8 cellular contexts compared by ENCODE assay signal in genomic region chr4:4575284-4576211, GRCh38. TPM values are rescaled to one million over a fixed set of nuclear protein-coding genes. Genes with fewer than 3 reads are reported as not detected.
DNase-seq lines count a peak whose midpoint lies in the region; ATAC-seq, FAIRE-seq and TF ChIP-seq lines count a peak whose summit lies in the region.

No MANE protein-coding gene starts in this region.

- H3K36me3 ChIP-seq in BJ (ENCODE audit: control insufficient read depth, insufficient read depth, low read length) (no peaks in the 10 kb centered on the region), keratinocyte (ENCODE audit: control insufficient read depth in 2 of 2, extremely low read depth in 1 of 2, insufficient read depth in 2 of 2, low read length in 2 of 2) (no peaks in the 10 kb centered on the region)

- peak overlapping the region; percentile 54 for H3K27ac Mint-ChIP-seq in activated B cell treated with CpG ODN at 0.5 μM for 24 hours

- CTCF ChIA-PET in BJ (lab: Yijun Ruan, JAX), result interaction anchor here (0.7 to 2.9 kb wide), 14 partner anchors 9 to 228 kb away, joined by 3 to 18 read pairs (median 4); no protein-coding TSS in a partner anchor
- CTCF ChIA-PET in activated B cell treated with CpG ODN at 0.5 μM for 24 hours (lab: Charles Lee), result interaction anchor here (0.6 to 1.3 kb wide), 4 partner anchors 33 to 89 kb away, joined by 3 to 5 read pairs (median 4); no protein-coding TSS in a partner anchor

- H3K79me2 ChIP-seq in keratinocyte (ENCODE audit: control insufficient read depth, insufficient read depth, low read length), result no peaks in the 10 kb centered on the region

- DNase-seq in BJ (ENCODE audit: low read depth) (no peak), activated B cell treated with CpG ODN at 0.5 μM for 24 hours (peak; percentile 59), cardiac fibroblast (ENCODE audit: low read depth in 2 of 2) (peak; percentile 53 to 55), keratinocyte (ENCODE audit: low read depth, low spot score) (no peak), NCI-H526 treated with DMSO at 0.1 percent for 48 hours (lab: John Stamatoyannopoulos, UW) (no peak)
- peak; percentile 21 to 43 for DNase-seq in stimulated activated CD4-positive, alpha-beta T cell treated with anti-CD3 and anti-CD28 coated beads, Interleukin-15, amount 100 ng/mL, for 48 hours (ENCODE audit: low read depth in 2 of 2)

- H3K9me3 Mint-ChIP-seq in activated B cell treated with CpG ODN at 0.5 μM for 24 hours, result no peaks in the 10 kb centered on the region

- POLR2A ChIA-PET in BJ (lab: Charles Lee) (no interaction called here), activated B cell treated with CpG ODN at 0.5 μM for 24 hours (lab: Charles Lee) (interaction anchor here (0.6 to 2.7 kb wide), 5 partner anchors 33 to 1132 kb away, joined by 3 to 32 read pairs (median 3); partner anchors contain the start of genes STX18 and TMEM128)

- H3K27me3 Mint-ChIP-seq in activated B cell treated with CpG ODN at 0.5 μM for 24 hours, result no peaks in the 10 kb centered on the region

- H3K9ac ChIP-seq in keratinocyte (ENCODE audit: control insufficient read depth, extremely low read depth, insufficient read depth, low read length), result peak overlapping the region; percentile 55

- H3K27ac ChIP-seq in keratinocyte (ENCODE audit: control insufficient read depth, insufficient read depth, low read length), result no peak overlapping the region

- intact Hi-C loops in activated B cell treated with CpG ODN at 0.5 μM for 24 hours (cut with micrococcal nuclease), result loop anchor here (1.0 to 10.0 kb wide), 4 partner anchors 33 to 279 kb away; partner anchors contain the start of genes MSX1 and STX18

- H3K4me2 ChIP-seq in keratinocyte (ENCODE audit: control insufficient read depth, extremely low read depth, insufficient read depth, low read depth, low read length), result peak overlapping the region; percentile 76

- H3K9me3 ChIP-seq in keratinocyte (ENCODE audit: control insufficient read depth, low read depth, low read length), result no peaks in the 10 kb centered on the region

- peak; percentile 76 for FAIRE-seq in keratinocyte (lab: Jason Lieb, UNC)

- peak overlapping the region; percentile 83 for H3K4me3 Mint-ChIP-seq in activated B cell treated with CpG ODN at 0.5 μM for 24 hours

- H4K20me1 ChIP-seq in keratinocyte (ENCODE audit: control insufficient read depth, extremely low read depth, insufficient read depth, low read length), result no peaks in the 10 kb centered on the region

- H3K36me3 Mint-ChIP-seq in activated B cell treated with CpG ODN at 0.5 μM for 24 hours (ENCODE audit: low read depth), result no peaks in the 10 kb centered on the region

- peaks cover 13% of the 10 kb centered on the region for H3K4me1 Mint-ChIP-seq in activated B cell treated with CpG ODN at 0.5 μM for 24 hours

- peak overlapping the region; percentile 57 for H3K4me3 ChIP-seq in BJ (ENCODE audit: low read depth, low read length)
- H3K4me3 ChIP-seq in cardiac fibroblast (replicated peaks in 1 of 2; ENCODE audit: low read depth in 2 of 2, low read length in 2 of 2), result peak overlapping the region; percentile 59 to 63
- peak overlapping the region; percentile 35 to 64 (median 59) for H3K4me3 ChIP-seq in keratinocyte (ENCODE audit: control insufficient read depth in 2 of 3, extremely low read depth in 1 of 3, insufficient read depth in 2 of 3, low read depth in 1 of 3, low read length in 3 of 3)

- no peaks in the 10 kb centered on the region for H3K9me1 ChIP-seq in keratinocyte (ENCODE audit: control insufficient read depth, extremely low read depth, insufficient read depth, low read length)

- no peaks in the 10 kb centered on the region for H3K27me3 ChIP-seq in BJ (ENCODE audit: control insufficient read depth, insufficient read depth, low read length)
- H3K27me3 ChIP-seq in keratinocyte (ENCODE audit: control insufficient read depth, extremely low read depth, insufficient read depth, low read length), result no peaks in the 10 kb centered on the region

- no peaks in the 10 kb centered on the region for H3K4me1 ChIP-seq in keratinocyte (ENCODE audit: control insufficient read depth, extremely low read depth, insufficient read depth, low read length)

- ATAC-seq in GM19351 (IDR thresholded peaks at IDR 0.05; ENCODE audit: unreplicated experiment), result peak; percentile 74
- ATAC-seq in HG03521 (IDR thresholded peaks at IDR 0.05; ENCODE audit: unreplicated experiment), result peak; percentile 68
- peak; percentile 89 for ATAC-seq in activated B cell treated with CpG ODN at 0.5 μM for 24 hours (ENCODE audit: low read depth)

- H2AFZ ChIP-seq in keratinocyte (ENCODE audit: control insufficient read depth, low read length), result peak overlapping the region; percentile 73

- dilution Hi-C loops in keratinocyte (cut with MboI; ENCODE audit: extremely low pct_ligation_motif_present, low sequenced_read_pairs), result no loop called here

- TF ChIP-seq CTCF in BJ (IDR thresholded peaks at IDR 0.05; ENCODE audit: insufficient read depth, low read depth, low read length) (no peak), activated B cell treated with CpG ODN at 0.5 μM for 24 hours (IDR thresholded peaks at IDR 0.05) (no peak), cardiac fibroblast (IDR thresholded peaks at IDR 0.05; ENCODE audit: low read depth, low read length) (peak; percentile 6), keratinocyte (optimal IDR thresholded peaks at IDR 0.05 in 1 of 3, IDR thresholded peaks at IDR 0.05 in 1 of 3, conservative IDR thresholded peaks at IDR 0.05 in 1 of 3; ENCODE audit: extremely low read depth in 1 of 3, insufficient read depth in 2 of 3, low read length in 3 of 3) (peak in 2 of 3 experiments; percentile 2 to 14)

RNA-seq across cellular contexts. Expression of gene STX18, which starts 33.7 kb away (rescaled TPM):
- polyA plus RNA-seq in BJ (2011; rRNA removed), result 28.9 and 35.6 TPM in 2 replicates
- 16.0 and 25.2 TPM in 2 replicates for polyA minus RNA-seq in BJ (2011; rRNA and poly(A)+ RNA removed)
- 27.1 and 27.3 TPM in 2 replicates for total RNA-seq in activated B cell treated with CpG ODN at 0.5 μM for 24 hours
- polyA plus RNA-seq in keratinocyte, result 16.6 to 21.6 TPM (median 18.1 TPM) in 3 replicates
- 47.9 TPM for polyA plus RNA-seq in keratinocyte (2011; ENCODE audit: low read depth)
- polyA plus RNA-seq in keratinocyte (2011; cell fraction: cytosol; rRNA removed), result 13.9 and 28.3 TPM in 2 replicates
- polyA plus RNA-seq in keratinocyte (2011; cell fraction: nucleus; rRNA removed), result 20.8 and 27.1 TPM in 2 replicates
- polyA plus RNA-seq in keratinocyte (2012; ENCODE audit: low replicate concordance), result 16.4 and 21.2 TPM in 2 replicates
- 10.5 to 17.1 TPM (median 16.3 TPM) in 3 replicates for polyA minus RNA-seq in keratinocyte
- polyA minus RNA-seq in keratinocyte (2011; cell fraction: cytosol; rRNA and poly(A)+ RNA removed), result 5.0 TPM
- polyA minus RNA-seq in keratinocyte (2011; cell fraction: nucleus; rRNA and poly(A)+ RNA removed), result 9.4 and 18.2 TPM in 2 replicates

Comparison
In these comparisons a context has a peak if more than half of its experiments do, and no peak if none do; other contexts are left out.
1. DNase-seq: peak in activated B cell treated with CpG ODN at 0.5 μM for 24 hours (single experiment), cardiac fibroblast (2 of 2) and stimulated activated CD4-positive, alpha-beta T cell treated with anti-CD3 and anti-CD28 coated beads, Interleukin-15, amount 100 ng/mL, for 48 hours (2 of 2); none in BJ (single experiment), keratinocyte (single experiment) and NCI-H526 treated with DMSO at 0.1 percent for 48 hours (single experiment).
2. CTCF ChIP-seq: peak in cardiac fibroblast (single experiment) and keratinocyte (2 of 3); none in BJ (single experiment) and activated B cell treated with CpG ODN at 0.5 μM for 24 hours (single experiment).
3. Peak in every context shown above with its lines, with median percentiles within 50 percentile points of each other: H3K4me3 ChIP-seq and ATAC-seq.